In genomic region chr5:41195228-41195627, GRCh38 we compare ENCODE assay signal across 19 cellular contexts. TPM values are rescaled to one million over a fixed set of nuclear protein-coding genes. Genes with fewer than 3 reads are reported as not detected.
DNase-seq lines count a peak whose midpoint lies in the region; ATAC-seq and TF ChIP-seq lines count a peak whose summit lies in the region.
"Had no signal": no experiment of that assay in that cellular context is flagged by ENCODE, and none has a peak within 500 bp of the region (broad histone marks: within the 10 kb centered on the region; RNA-seq: fewer than 3 reads in every experiment).

No MANE protein-coding gene starts in this region.

- intact Hi-C loops in left ventricle myocardium inferior (cut with micrococcal nuclease) (loop anchor here (10.0 kb wide), 1 partner anchor 290 kb away; the partner anchor contains the start of gene C7), Right ventricle myocardium superior (cut with DNase I) (loop anchor here (10.0 kb wide), 1 partner anchor 330 kb away; no protein-coding TSS in a partner anchor), gastrocnemius medialis (cut with DNase I; ENCODE audit: low total_unique reads) (loop anchor here (10.0 kb wide), 1 partner anchor 200 kb away; no protein-coding TSS in a partner anchor), vagina (cut with DNase I) (no loop called here)

- no peak for DNase-seq in left ventricle myocardium inferior
- DNase-seq in Right ventricle myocardium superior: no peak
- peak; percentile 24 for DNase-seq in epithelial cell of esophagus (ENCODE audit: low read depth)
- no peak for DNase-seq in gastrocnemius medialis
- DNase-seq in vagina (ENCODE audit: extremely low spot score in 2 of 2): no peak
- no peak for DNase-seq in SW 1271 (lab: John Stamatoyannopoulos, UW)
- DNase-seq in GM20000 (ENCODE audit: low spot score): no peak
- DNase-seq: C1 segment of cervical spinal cord, DND-41, MV-4-11, NCI-H1417, NCI-H187 treated with DMSO at 0.1 percent for 48 hours, NCI-H446, NCI-H69, OCI-M1, RPMI8226 had no signal

- H3K36me3 ChIP-seq in left ventricle myocardium inferior (no peaks in the 10 kb centered on the region), gastrocnemius medialis (no peaks in the 10 kb centered on the region), vagina (no peaks in the 10 kb centered on the region)

- H3K4me1 ChIP-seq in left ventricle myocardium inferior (peaks cover 43% of the 10 kb centered on the region), gastrocnemius medialis (peaks cover 10 to 39% of the 10 kb centered on the region in 2 donors), vagina (peaks cover 8% of the 10 kb centered on the region)

- TF ChIP-seq POLR2A in gastrocnemius medialis (IDR thresholded peaks at IDR 0.05): no peak
- no peak for TF ChIP-seq POLR2A in vagina (IDR thresholded peaks at IDR 0.05)

- H3K4me3 ChIP-seq in left ventricle myocardium inferior: no peak overlapping the region
- no peak overlapping the region for H3K4me3 ChIP-seq in epithelial cell of esophagus (ENCODE audit: low read length)
- no peak overlapping the region for H3K4me3 ChIP-seq in gastrocnemius medialis
- no peak overlapping the region for H3K4me3 ChIP-seq in vagina
- H3K4me3 ChIP-seq: GM23338 had no signal

- in situ Hi-C loops in gastrocnemius medialis (cut with MboI; ENCODE audit: low sequenced_read_pairs in 4 of 4): no loop called here

- ATAC-seq in Right ventricle myocardium superior (ENCODE audit: poor library complexity) (no peak), gastrocnemius medialis (no peak)
- ATAC-seq: GM23338 had no signal

- H3K27me3 ChIP-seq in left ventricle myocardium inferior (ENCODE audit: low read depth): no peaks in the 10 kb centered on the region
- no peaks in the 10 kb centered on the region for H3K27me3 ChIP-seq in gastrocnemius medialis
- H3K27me3 ChIP-seq in vagina: no peaks in the 10 kb centered on the region

- H3K9me3 ChIP-seq in left ventricle myocardium inferior (replicated peaks) (no peaks in the 10 kb centered on the region), gastrocnemius medialis (no peaks in the 10 kb centered on the region), vagina (no peaks in the 10 kb centered on the region)

- H3K27ac ChIP-seq in left ventricle myocardium inferior (replicated peaks) (peak overlapping the region; percentile 90), gastrocnemius medialis (peak overlapping the region in 3 of 4 donors; percentile 62 to 67 (median 63)), vagina (peak overlapping the region; percentile 42)
- H3K27ac ChIP-seq: HL-60 had no signal

- TF ChIP-seq CTCF in left ventricle myocardium inferior (IDR thresholded peaks at IDR 0.05; ENCODE audit: borderline replicate concordance): no peak
- TF ChIP-seq CTCF in epithelial cell of esophagus (IDR thresholded peaks at IDR 0.05; ENCODE audit: insufficient read depth, low read depth, low read length, missing control alignments): no peak
- no peak for TF ChIP-seq CTCF in gastrocnemius medialis (IDR thresholded peaks at IDR 0.05 in 4 of 5, conservative IDR thresholded peaks at IDR 0.05 in 1 of 5)
- TF ChIP-seq CTCF in vagina (IDR thresholded peaks at IDR 0.05): no peak
- TF ChIP-seq CTCF in GM20000 (IDR thresholded peaks at IDR 0.05; ENCODE audit: extremely low read depth, missing control alignments): no peak

RNA-seq across cellular contexts. Expression of gene C6, which starts 18.1 kb away (rescaled TPM):
- total RNA-seq in left ventricle myocardium inferior (89.5 TPM), Right ventricle myocardium superior (90.3 TPM), gastrocnemius medialis (1 to 10 TPM in 1 of 4 donors, under 1 TPM in 2, not detected in 1; 0.46 to 1.4 (median 0.97) TPM), vagina (2.0 TPM)
- total RNA-seq: GM23338, LHCN-M2 had no signal

Comparison
In these comparisons a context has a peak if more than half of its experiments do, and no peak if none do; other contexts are left out.
1. RNA of gene C6, which starts 18.1 kb away (total RNA-seq): 90.3 TPM in Right ventricle myocardium superior (single experiment) and 89.5 TPM in left ventricle myocardium inferior (single experiment); 2.0 TPM in vagina (single experiment) and 0.46 to 1.4 TPM in gastrocnemius medialis; every median in the first group is over 10 times any median in the second.
2. Peak in every context shown above with its lines, with median percentiles within 50 percentile points of each other: H3K27ac ChIP-seq.